17 cellular contexts compared by ENCODE assay signal in genomic region chr11:10504490-10504889, GRCh38.
"Had no signal": no experiment of that assay in that cellular context is flagged by ENCODE, and none has a peak within 500 bp of the region (broad histone marks: within the 10 kb centered on the region; RNA-seq: fewer than 3 reads in every experiment).

No MANE protein-coding gene starts in this region.

- H3K27ac ChIP-seq: breast epithelium, parathyroid adenoma, tibial nerve had no signal

- H3K9me3 Mint-ChIP-seq: activated CD4-positive, alpha-beta memory T cell treated with anti-CD3 and anti-CD28 coated beads, Interleukin-2, amount 10 ng/mL, durations not matched to agents 7 days and 5 days; activated naive CD8-positive, alpha-beta T cell treated with anti-CD3 and anti-CD28 coated beads, Interleukin-2, amount 10 ng/mL, durations not matched to agents 7 days and 5 days; immature natural killer cell; mesothelial cell of epicardium; stimulated activated naive B cell treated with anti-CD40 and anti-IgM and Interleukin-4, amounts not matched to agents 10 μg/mL and 1 μg/mL and 100 μg/mL, for 72 hours; WTC11 had no signal

- H3K79me2 ChIP-seq: parathyroid adenoma had no signal

- H3K27me3 Mint-ChIP-seq: activated CD4-positive, alpha-beta memory T cell treated with anti-CD3 and anti-CD28 coated beads, Interleukin-2, amount 10 ng/mL, durations not matched to agents 7 days and 5 days; activated naive CD8-positive, alpha-beta T cell treated with anti-CD3 and anti-CD28 coated beads, Interleukin-2, amount 10 ng/mL, durations not matched to agents 7 days and 5 days; stimulated activated naive B cell treated with anti-CD40 and anti-IgM and Interleukin-4, amounts not matched to agents 10 μg/mL and 1 μg/mL and 100 μg/mL, for 72 hours had no signal

- H3K4me1 Mint-ChIP-seq: activated CD4-positive, alpha-beta memory T cell treated with anti-CD3 and anti-CD28 coated beads, Interleukin-2, amount 10 ng/mL, durations not matched to agents 7 days and 5 days; activated naive CD8-positive, alpha-beta T cell treated with anti-CD3 and anti-CD28 coated beads, Interleukin-2, amount 10 ng/mL, durations not matched to agents 7 days and 5 days; immature natural killer cell; mesothelial cell of epicardium had no signal

- ATAC-seq: heart left ventricle; stimulated activated naive B cell treated with anti-CD40 and anti-IgM and Interleukin-4, amounts not matched to agents 10 μg/mL and 1 μg/mL and 100 μg/mL, for 72 hours; WTC11 had no signal

- H3K9me3 ChIP-seq: breast epithelium, heart left ventricle, tibial nerve had no signal

- H3K4me3 Mint-ChIP-seq: activated CD4-positive, alpha-beta memory T cell treated with anti-CD3 and anti-CD28 coated beads, Interleukin-2, amount 10 ng/mL, durations not matched to agents 7 days and 5 days; activated naive CD8-positive, alpha-beta T cell treated with anti-CD3 and anti-CD28 coated beads, Interleukin-2, amount 10 ng/mL, durations not matched to agents 7 days and 5 days; immature natural killer cell; mesothelial cell of epicardium; neural crest cell; stimulated activated naive B cell treated with anti-CD40 and anti-IgM and Interleukin-4, amounts not matched to agents 10 μg/mL and 1 μg/mL and 100 μg/mL, for 72 hours; WTC11 had no signal

- H2AFZ ChIP-seq: parathyroid adenoma had no signal

- DNase-seq: activated CD4-positive, alpha-beta memory T cell treated with anti-CD3 and anti-CD28 coated beads, Interleukin-2, amount 10 ng/mL, durations not matched to agents 7 days and 5 days; activated CD4-positive, alpha-beta T cell treated with anti-CD3 and anti-CD28 coated beads for 4 hours; activated gamma-delta T cell treated with Interleukin-2 at 50 U/mL for 16 hours; activated naive CD8-positive, alpha-beta T cell treated with anti-CD3 and anti-CD28 coated beads, Interleukin-2, amount 10 ng/mL, durations not matched to agents 7 days and 5 days; anterior cingulate cortex; cerebellar nuclear complex; effector memory CD4-positive, alpha-beta T cell; heart left ventricle; immature natural killer cell; stimulated activated naive B cell treated with anti-CD40 and anti-IgM and Interleukin-4, amounts not matched to agents 10 μg/mL and 1 μg/mL and 100 μg/mL, for 72 hours; SW 1271 had no signal

- H3K4me3 ChIP-seq: breast epithelium, heart left ventricle, tibial nerve had no signal

- H3K36me3 ChIP-seq: breast epithelium had no signal

- H3K27ac Mint-ChIP-seq: activated CD4-positive, alpha-beta memory T cell treated with anti-CD3 and anti-CD28 coated beads, Interleukin-2, amount 10 ng/mL, durations not matched to agents 7 days and 5 days; activated naive CD8-positive, alpha-beta T cell treated with anti-CD3 and anti-CD28 coated beads, Interleukin-2, amount 10 ng/mL, durations not matched to agents 7 days and 5 days; mesothelial cell of epicardium; stimulated activated naive B cell treated with anti-CD40 and anti-IgM and Interleukin-4, amounts not matched to agents 10 μg/mL and 1 μg/mL and 100 μg/mL, for 72 hours; WTC11 had no signal

- H3K4me1 ChIP-seq: breast epithelium, parathyroid adenoma had no signal

- H3K27me3 ChIP-seq: breast epithelium, heart left ventricle, tibial nerve had no signal

- H3K9ac ChIP-seq: parathyroid adenoma had no signal
